In genomic region chr10:124923684-124924083, GRCh38 we compare ENCODE assay signal across 24 cellular contexts.
"Had no signal": no experiment of that assay in that cellular context is flagged by ENCODE, and none has a peak within 500 bp of the region (broad histone marks: within the 10 kb centered on the region; RNA-seq: fewer than 3 reads in every experiment).

No MANE protein-coding gene starts in this region.

- ATAC-seq: activated CD8-positive, alpha-beta memory T cell treated with anti-CD3 and anti-CD28 coated beads, Interleukin-2, amount 10 ng/mL, durations not matched to agents 7 days and 5 days; activated CD8-positive, alpha-beta T cell treated with anti-CD3 and anti-CD28 coated beads for 36 hours; effector memory CD8-positive, alpha-beta T cell; gastroesophageal sphincter; sciatic nerve; T-cell; upper lobe of right lung had no signal

- DNase-seq: activated CD4-positive, alpha-beta T cell treated with anti-CD3 and anti-CD28 coated beads, Interleukin-2, amount 10 ng/mL, durations not matched to agents 7 days and 5 days; activated CD4-positive, CD25-positive, alpha-beta regulatory T cell treated with anti-CD3 and anti-CD28 coated beads, Interleukin-2, amount 50 U/mL, for 72 hours; activated CD8-positive, alpha-beta memory T cell treated with anti-CD3 and anti-CD28 coated beads, Interleukin-2, amount 10 ng/mL, durations not matched to agents 7 days and 5 days; activated CD8-positive, alpha-beta T cell treated with anti-CD3 and anti-CD28 coated beads for 36 hours; activated gamma-delta T cell; activated T-cell treated with anti-CD3 and anti-CD28 coated beads for 4 hours; aorta; colonic mucosa; dorsolateral prefrontal cortex; effector memory CD8-positive, alpha-beta T cell; esophagus squamous epithelium; head of caudate nucleus; hypothalamus; mesendoderm; naive B cell; occipital lobe; posterior cingulate gyrus; stimulated activated CD4-positive, alpha-beta T cell treated with anti-CD3 and anti-CD28 coated beads, Interleukin-4, amount 100 ng/mL, for 24 hours; stimulated activated naive CD4-positive, alpha-beta T cell treated with Interleukin-2 at 50 U/mL for 16 hours; T-cell; upper lobe of right lung had no signal

- H3K9me3 ChIP-seq: colonic mucosa, esophagus squamous epithelium, gastroesophageal sphincter, upper lobe of right lung had no signal

- H3K36me3 ChIP-seq: colonic mucosa, upper lobe of right lung had no signal

- H3K27me3 ChIP-seq: colonic mucosa, dorsolateral prefrontal cortex, esophagus squamous epithelium, gastroesophageal sphincter, upper lobe of right lung had no signal

- H3K27ac ChIP-seq: colonic mucosa, dorsolateral prefrontal cortex, esophagus squamous epithelium, gastroesophageal sphincter, upper lobe of right lung, VCaP had no signal

- H3K4me3 ChIP-seq: colonic mucosa, dorsolateral prefrontal cortex, esophagus squamous epithelium, gastroesophageal sphincter, upper lobe of right lung had no signal
